ENCODE assay signal across 8 cellular contexts in the genomic region with DNA sequence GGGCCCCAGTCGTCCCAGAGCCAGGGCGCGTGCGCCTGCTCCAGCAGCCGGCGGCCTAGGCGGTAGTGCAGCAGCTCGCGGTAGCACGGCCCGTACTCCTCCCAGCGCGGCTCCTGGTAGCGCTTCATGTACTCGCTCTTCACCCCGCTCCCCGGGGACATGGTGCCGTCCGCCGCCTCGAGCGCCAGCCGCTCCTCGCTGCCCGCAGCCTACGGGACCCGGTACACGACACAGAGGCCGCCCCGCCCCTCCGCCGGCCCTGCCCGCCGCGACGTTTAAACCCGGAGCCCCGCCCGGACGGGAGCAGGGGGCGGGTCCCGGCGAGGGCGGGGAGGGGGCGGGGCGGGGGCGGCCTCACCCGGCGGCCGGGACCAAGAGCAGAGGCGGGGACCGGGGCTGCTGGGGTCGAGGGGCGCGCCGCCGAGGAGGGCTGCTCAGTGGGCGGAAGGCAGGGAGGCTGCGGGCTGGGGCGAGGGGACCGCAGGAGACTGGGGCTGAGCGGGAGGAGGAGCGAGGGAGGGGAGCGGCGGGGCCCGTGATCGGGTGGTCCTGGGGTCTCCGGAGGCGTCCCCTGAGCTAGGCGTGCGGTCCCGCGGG. TPM values are rescaled to one million over a fixed set of nuclear protein-coding genes. Genes with fewer than 3 reads are reported as not detected.
DNase-seq lines count a peak whose midpoint lies in the region; ATAC-seq and TF ChIP-seq lines count a peak whose summit lies in the region.

No MANE protein-coding gene starts in this region.

- peak overlapping the region in 1 of 2 donors; percentile 71 for H3K27ac Mint-ChIP-seq in T-cell

- H3K4me3 ChIP-seq in GM12875 (ENCODE audit: low read depth, low read length) (peak overlapping the region; percentile 91), left ventricle myocardium inferior (peak overlapping the region; percentile 80), prostate gland (peak overlapping the region; percentile 97 to 99), urinary bladder (ENCODE audit: low read depth, low read length) (peak overlapping the region; percentile 82)

- H3K9me3 ChIP-seq in left ventricle myocardium inferior (replicated peaks) (no peaks in the 10 kb centered on the region), prostate gland (no peaks in the 10 kb centered on the region)

- WGBS in prostate gland = under 1% methylated on average over 35 of the region's 73 CpGs
- under 1% methylated on average over 72 of the region's 73 CpGs for WGBS in urinary bladder

- H3K9me3 Mint-ChIP-seq in T-cell = no peaks in the 10 kb centered on the region

- POLR2A ChIA-PET in T-cell (lab: Charles Lee) = interaction anchor here in 1 of 2 donors (0.7 kb wide), 1 partner anchor 1021 kb away, joined by 5 read pairs; no protein-coding TSS in a partner anchor

- H3K4me1 Mint-ChIP-seq in T-cell = peaks cover 38 to 49% (median 45%) of the 10 kb centered on the region in 3 donors

- peak overlapping the region; percentile 82 to 88 (median 83) for H3K4me3 Mint-ChIP-seq in T-cell

- DNase-seq in NCI-H1048 (lab: John Stamatoyannopoulos, UW) (peak; percentile 78), T-cell (peak; percentile 61 to 84 (median 74)), amniotic epithelial cell (ENCODE audit: low read depth) (peak; percentile 47), left ventricle myocardium inferior (peak; percentile 86), prostate gland (ENCODE audit: low spot score) (peak; percentile 89)

- H3K4me1 ChIP-seq in left ventricle myocardium inferior (peaks cover 32% of the 10 kb centered on the region), prostate gland (replicated peaks) (no peaks in the 10 kb centered on the region), urinary bladder (ENCODE audit: insufficient read depth) (no peaks in the 10 kb centered on the region)

- intact Hi-C loops in left ventricle myocardium inferior (cut with micrococcal nuclease) = no loop called here
- intact Hi-C loops in prostate gland (cut with DNase I) = loop anchor here (5.0 kb wide), 1 partner anchor 70 kb away; a partner anchor contains a TSS

- peak; percentile 74 for ATAC-seq in HG02588 (IDR thresholded peaks at IDR 0.05; ENCODE audit: unreplicated experiment)
- ATAC-seq in T-cell (replicated peaks in 1 of 4) = peak; percentile 79 to 85 (median 80)

- peak overlapping the region; percentile 89 for H3K27ac ChIP-seq in left ventricle myocardium inferior (replicated peaks)
- H3K27ac ChIP-seq in prostate gland = peak overlapping the region; percentile 97 to 98
- H3K27ac ChIP-seq in urinary bladder (ENCODE audit: low read depth) = peak overlapping the region; percentile 94

- H3K36me3 Mint-ChIP-seq in T-cell = peaks cover 5% of the 10 kb centered on the region

- peak; percentile 86 for TF ChIP-seq POLR2A in prostate gland (IDR thresholded peaks at IDR 0.05)

- CTCF ChIA-PET in T-cell (lab: Charles Lee) = interaction anchor here in 1 of 2 donors (0.7 kb wide), 1 partner anchor 1230 kb away, joined by 3 read pairs; no protein-coding TSS in a partner anchor

- TF ChIP-seq CTCF in GM12875 (IDR thresholded peaks at IDR 0.05; ENCODE audit: borderline replicate concordance, insufficient read depth, low read depth, low read length) (no peak), left ventricle myocardium inferior (IDR thresholded peaks at IDR 0.05; ENCODE audit: borderline replicate concordance) (no peak), prostate gland (IDR thresholded peaks at IDR 0.05) (no peak)

- peaks cover 6% of the 10 kb centered on the region in 2 donors for H3K27me3 Mint-ChIP-seq in T-cell

- H3K27me3 ChIP-seq in left ventricle myocardium inferior (ENCODE audit: low read depth) (peaks cover 15% of the 10 kb centered on the region), prostate gland (replicated peaks; ENCODE audit: insufficient read depth) (no peaks in the 10 kb centered on the region)

- H3K36me3 ChIP-seq in left ventricle myocardium inferior (no peaks in the 10 kb centered on the region), prostate gland (no peaks in the 10 kb centered on the region), urinary bladder (ENCODE audit: insufficient read depth) (no peaks in the 10 kb centered on the region)

RNA-seq across cellular contexts. Expression of a gene that starts 0.4 kb away (rescaled TPM):
- total RNA-seq in T-cell = 10 to 100 TPM in 2 of 5 donors, 1 to 10 TPM in 3; 7.9 to 11.4 (median 8.9) TPM
- 2.5 TPM for total RNA-seq in left ventricle myocardium inferior
- 1 to 10 TPM; 5.5 to 6.4 TPM for total RNA-seq in prostate gland
- 14.2 TPM for total RNA-seq in urinary bladder
- 3.0 TPM for polyA plus RNA-seq in urinary bladder

Comparison
In these comparisons a context has a peak if more than half of its experiments do, and no peak if none do; other contexts are left out.
1. Peak in every context shown above with its lines: DNase-seq, ATAC-seq, H3K4me3 ChIP-seq and H3K27ac ChIP-seq.